1 cellular context compared by ENCODE assay signal in genomic region chr7:2502647-2502966, GRCh38.
TF ChIP-seq lines count a peak whose summit lies in the region.

No MANE protein-coding gene starts in this region.

TF ChIP-seq in H1, 55 proteins besides CTCF, POLR2A, EP300 and RAD21:
- TF ChIP-seq CBX8 (IDR thresholded peaks at IDR 0.05; ENCODE audit: borderline replicate concordance, low read depth, low read length) (no peak), SIN3A (conservative IDR thresholded peaks at IDR 0.05 in 1 of 2, IDR thresholded peaks at IDR 0.05 in 1 of 2; ENCODE audit: low read depth in 1 of 2, low read length in 2 of 2) (no peak), RBBP5 (IDR thresholded peaks at IDR 0.05; ENCODE audit: borderline replicate concordance, low read depth, low read length) (no peak), E2F6 (IDR thresholded peaks at IDR 0.05) (no peak), NRF1 (IDR thresholded peaks at IDR 0.05; ENCODE audit: low read depth, low read length) (no peak), RFX5 (IDR thresholded peaks at IDR 0.05; ENCODE audit: borderline replicate concordance, low read depth, low read length) (no peak), FOSL1 (IDR thresholded peaks at IDR 0.05; ENCODE audit: insufficient read depth, low read depth, low read length) (no peak), TCF12 (IDR thresholded peaks at IDR 0.05; ENCODE audit: low read depth, low read length) (no peak), BCL11A (IDR thresholded peaks at IDR 0.05; ENCODE audit: low read depth in 2 of 2, low read length in 2 of 2) (no peak), CHD1 (IDR thresholded peaks at IDR 0.05; ENCODE audit: low read depth, low read length) (no peak), JUN (IDR thresholded peaks at IDR 0.05; ENCODE audit: low read depth, low read length) (no peak), BRCA1 (IDR thresholded peaks at IDR 0.05; ENCODE audit: low read depth, low read length) (no peak), RNF2 (IDR thresholded peaks at IDR 0.05; ENCODE audit: borderline replicate concordance, low read depth, low read length, missing control alignments, poor library complexity, severe bottlenecking) (no peak), SIRT6 (IDR thresholded peaks at IDR 0.05; ENCODE audit: low read length) (no peak), GABPA (IDR thresholded peaks at IDR 0.05; ENCODE audit: borderline replicate concordance, insufficient read depth, low read length) (no peak), TEAD4 (IDR thresholded peaks at IDR 0.05; ENCODE audit: low read depth, low read length) (no peak), JUND (IDR thresholded peaks at IDR 0.05; ENCODE audit: low read length) (no peak), SIX5 (IDR thresholded peaks at IDR 0.05; ENCODE audit: low read depth, low read length) (no peak), ATF2 (IDR thresholded peaks at IDR 0.05; ENCODE audit: low read length) (no peak), NANOG (IDR thresholded peaks at IDR 0.05; ENCODE audit: insufficient read depth, low read depth, low read length, poor library complexity, severe bottlenecking) (no peak)
